In genomic region chr11:36408476-36409136, GRCh38 we compare ENCODE assay signal across 11 cellular contexts.
A peak's percentile ranks its signal among the peaks of the same experiment; 100 is the strongest.
DNase-seq lines count a peak whose midpoint lies in the region; ATAC-seq, FAIRE-seq and TF ChIP-seq lines count a peak whose summit lies in the region.
"Had no signal": no experiment of that assay in that cellular context is flagged by ENCODE, and none has a peak within 500 bp of the region (broad histone marks: within the 10 kb centered on the region; RNA-seq: fewer than 3 reads in every experiment).

No MANE protein-coding gene starts in this region.

- TF ChIP-seq CTCF in CD14-positive monocyte (IDR thresholded peaks at IDR 0.05) (no peak), HL-60 (IDR thresholded peaks at IDR 0.05; ENCODE audit: insufficient read depth, low read length) (no peak), GM12878 (IDR thresholded peaks at IDR 0.05 in 2 of 3, conservative IDR thresholded peaks at IDR 0.05 in 1 of 3; ENCODE audit: control insufficient read depth in 2 of 3, extremely low read depth in 1 of 3, insufficient read depth in 1 of 3, low read depth in 3 of 3, low read length in 3 of 3) (no peak), WERI-Rb-1 (IDR thresholded peaks at IDR 0.05; ENCODE audit: low read depth, low read length) (no peak)

- BruUV-seq in GM12878 (replicated peaks; lab: Mats Ljungman, UMichigan): no TSS peak

- H3K4me1 Mint-ChIP-seq in CD14-positive monocyte: peaks cover 75% of the 10 kb centered on the region
- peaks cover 50 to 91% (median 68%) of the 10 kb centered on the region in 3 donors for H3K4me1 Mint-ChIP-seq in naive B cell

- H3K36me3 Mint-ChIP-seq in CD14-positive monocyte: peaks cover 27 to 36% of the 10 kb centered on the region in 2 donors
- no peaks in the 10 kb centered on the region for H3K36me3 Mint-ChIP-seq in naive B cell

- SMC1A ChIA-PET in GM12878 (lab: Charles Lee; ENCODE audit: uncharacterized antibody, unreplicated experiment): no interaction called here

- 58% methylated on average over 6 of the region's 6 CpGs for WGBS in GM12878 (ENCODE audit: insufficient coverage, insufficient replicate concordance, low lambda C conversion rate, missing lambda C conversion rate)

- H3K27me3 Mint-ChIP-seq in CD14-positive monocyte (ENCODE audit: low read depth in 3 of 3) (peaks cover 0 to 3% (median 0%) of the 10 kb centered on the region in 3 donors), naive B cell (no peaks in the 10 kb centered on the region)

- H3K9me3 Mint-ChIP-seq in CD14-positive monocyte: no peaks in the 10 kb centered on the region
- H3K9me3 Mint-ChIP-seq in naive B cell: no peaks in the 10 kb centered on the region

- peak overlapping the region; percentile 20; the same call in 1 of the 2 replicates for H2AFZ ChIP-seq in GM12878 (ENCODE audit: control insufficient read depth, low read depth, low read length)

- no peak for TF ChIP-seq EP300 in GM12878 (IDR thresholded peaks at IDR 0.05; ENCODE audit: borderline replicate concordance in 1 of 2, control insufficient read depth in 1 of 2, low read depth in 2 of 2, low read length in 2 of 2)

- H3K4me3 Mint-ChIP-seq in CD14-positive monocyte: peak overlapping the region in 1 of 2 donors; percentile 52
- peak overlapping the region; percentile 40 to 90 (median 80) for H3K4me3 Mint-ChIP-seq in naive B cell

- ATAC-seq in GM12878 (no peak), naive B cell (ENCODE audit: low read depth in 2 of 2) (no peak), GM18517 (IDR thresholded peaks at IDR 0.05; ENCODE audit: unreplicated experiment) (no peak)

- H3K4me1 ChIP-seq in GM12878 (ENCODE audit: control insufficient read depth, insufficient read depth, low read length) (peaks cover 24% of the 10 kb centered on the region), HAP-1 (no peaks in the 10 kb centered on the region)

- POLR2A ChIA-PET in GM12878 (lab: Charles Lee): no interaction called here

- TF ChIP-seq POLR2A in GM12878 (IDR thresholded peaks at IDR 0.05; ENCODE audit: low read depth, low read length): no peak

- H3K79me2 ChIP-seq in GM12878 (ENCODE audit: control insufficient read depth, insufficient read depth, low read length): no peaks in the 10 kb centered on the region

- in situ Hi-C loops in GM12878 (cut with MboI): no loop called here
- in situ Hi-C loops in HAP-1 (cut with MboI; ENCODE audit: low sequenced_read_pairs): no loop called here

- no peaks in the 10 kb centered on the region for H4K20me1 ChIP-seq in GM12878 (ENCODE audit: control insufficient read depth, insufficient read depth)

- H3K36me3 ChIP-seq in GM12878 (ENCODE audit: control insufficient read depth in 2 of 2, insufficient read depth in 2 of 2, low read length in 1 of 2) (no peaks in the 10 kb centered on the region), HAP-1 (replicated peaks) (no peaks in the 10 kb centered on the region), WERI-Rb-1 (no peaks in the 10 kb centered on the region)

- H3K4me3 ChIP-seq in HL-60 (replicated peaks; ENCODE audit: insufficient read depth, low read length) (no peak overlapping the region), GM12878 (no peak overlapping the region), HAP-1 (no peak overlapping the region), WERI-Rb-1 (ENCODE audit: low read depth, low read length) (no peak overlapping the region)

- no peaks in the 10 kb centered on the region for H3K27me3 ChIP-seq in HL-60 (ENCODE audit: insufficient read depth, poor library complexity, severe bottlenecking)
- H3K27me3 ChIP-seq in GM12878 (replicated peaks in 1 of 2; ENCODE audit: control insufficient read depth in 2 of 2, insufficient read depth in 2 of 2, low read length in 1 of 2): no peaks in the 10 kb centered on the region
- no peaks in the 10 kb centered on the region for H3K27me3 ChIP-seq in HAP-1 (ENCODE audit: low read depth)
- no peaks in the 10 kb centered on the region for H3K27me3 ChIP-seq in WERI-Rb-1 (ENCODE audit: insufficient read depth, low read depth, severe bottlenecking)

- H3K9me3 ChIP-seq in GM12878 (replicated peaks; ENCODE audit: control insufficient read depth, insufficient read depth, low read length) (no peaks in the 10 kb centered on the region; the same call in 2 of the 3 replicates), HAP-1 (no peaks in the 10 kb centered on the region), WERI-Rb-1 (ENCODE audit: severe bottlenecking) (peaks cover 2% of the 10 kb centered on the region)

- H3K4me2 ChIP-seq in GM12878 (ENCODE audit: control insufficient read depth, insufficient read depth): no peak overlapping the region; the same call in 1 of the 2 replicates

- no peak for FAIRE-seq in GM12878 (lab: Jason Lieb, UNC)

- CTCF ChIA-PET in GM12878 (lab: Yijun Ruan, JAX): no interaction called here

- no peak for TF ChIP-seq RAD21 in GM12878 (IDR thresholded peaks at IDR 0.05; ENCODE audit: insufficient read depth, low read depth, low read length)

- peak overlapping the region; percentile 72 to 97 (median 87) for H3K27ac Mint-ChIP-seq in CD14-positive monocyte
- peak overlapping the region; percentile 88 to 95 (median 90) for H3K27ac Mint-ChIP-seq in naive B cell

- DNase-seq in CD14-positive monocyte (ENCODE audit: low spot score) (no peak), HL-60 (ENCODE audit: low read depth in 1 of 2, low spot score in 1 of 2) (no peak), GM12878 (ENCODE audit: low read depth, low spot score) (no peak), naive B cell (no peak), glomerular visceral epithelial cell (ENCODE audit: extremely low spot score) (no peak), HAP-1 (ENCODE audit: low spot score in 2 of 2) (no peak), WERI-Rb-1 (no peak)
- DNase-seq: foreskin melanocyte, NCI-H446 treated with DMSO at 0.1 percent for 48 hours, RPMI8226 had no signal

- H3K9ac ChIP-seq in GM12878 (ENCODE audit: control insufficient read depth, insufficient read depth, low read length): no peak overlapping the region

- RAD21 ChIA-PET in GM12878 (lab: Charles Lee; ENCODE audit: unreplicated experiment): no interaction called here

- peak overlapping the region; percentile 23 for H3K27ac ChIP-seq in HL-60 (replicated peaks)
- no peak overlapping the region for H3K27ac ChIP-seq in GM12878 (ENCODE audit: control insufficient read depth, insufficient read depth)
- no peak overlapping the region for H3K27ac ChIP-seq in WERI-Rb-1

- intact Hi-C loops in CD14-positive monocyte (cut with micrococcal nuclease): loop anchor here in 1 of 2 donors (5.0 kb wide), 1 partner anchor 36 kb away; no protein-coding TSS in a partner anchor
- intact Hi-C loops in GM12878 (cut with micrococcal nuclease; ENCODE audit: unreplicated experiment): no loop called here

TF ChIP-seq in GM12878, 131 proteins besides CTCF, POLR2A, EP300 and RAD21:
- TF ChIP-seq ESRRA (IDR thresholded peaks at IDR 0.05; ENCODE audit: low read length) (no peak), GABPA (IDR thresholded peaks at IDR 0.05; ENCODE audit: low read depth) (no peak), TBL1XR1 (IDR thresholded peaks at IDR 0.05; ENCODE audit: low read depth, low read length) (no peak), NBN (IDR thresholded peaks at IDR 0.05) (no peak), MYC (IDR thresholded peaks at IDR 0.05; ENCODE audit: insufficient read depth, insufficient read length, insufficient replicate concordance, low read length, severe bottlenecking) (no peak)
